Comparison of ENCODE assay signal across 8 cellular contexts in the genomic region with DNA sequence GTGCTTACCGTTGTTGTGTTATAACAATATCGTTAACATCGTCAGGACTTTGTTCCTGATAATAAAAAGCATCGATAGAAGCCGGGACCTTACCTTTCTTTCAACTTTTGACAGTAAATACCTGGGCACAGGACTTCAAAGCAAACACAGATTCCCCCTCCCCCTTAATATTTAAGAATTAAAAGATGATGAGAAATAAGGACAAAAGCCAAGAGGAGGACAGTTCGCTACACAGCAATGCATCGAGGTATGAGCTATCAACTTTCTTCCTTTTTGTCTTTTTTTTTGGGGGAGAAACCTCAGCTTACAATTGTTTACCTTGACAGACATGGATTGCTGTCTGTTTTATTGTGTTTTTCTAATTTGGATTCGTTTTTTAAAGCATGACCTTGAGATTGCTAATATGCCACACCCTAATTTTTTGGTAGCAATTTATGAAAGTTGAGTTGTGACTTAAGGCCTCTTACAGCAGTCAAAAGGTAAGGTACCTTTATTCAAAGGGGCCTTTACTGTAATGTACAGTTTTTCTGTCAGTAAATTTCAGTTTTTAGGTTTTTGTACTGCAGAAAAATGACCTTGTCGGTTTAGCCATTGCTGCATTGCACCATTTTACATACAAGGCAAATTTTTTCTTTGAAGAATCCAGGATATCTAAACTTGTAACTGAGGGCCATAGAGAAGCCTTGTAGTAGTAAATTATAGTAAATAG. TPM values are rescaled to one million over a fixed set of nuclear protein-coding genes. Genes with fewer than 3 reads are reported as not detected.
DNase-seq lines count a peak whose midpoint lies in the region; ATAC-seq and TF ChIP-seq lines count a peak whose summit lies in the region.

No MANE protein-coding gene starts in this region.

- no peak for TF ChIP-seq POLR2A in testis (IDR thresholded peaks at IDR 0.05)

- intact Hi-C loops in left cardiac atrium (cut with DNase I) (loop anchor here in 1 of 2 donors (2.0 kb wide), 1 partner anchor 18 kb away; no protein-coding TSS in a partner anchor), testis (cut with DNase I; ENCODE audit: low total_unique reads) (loop anchor here (5.0 kb wide), 1 partner anchor 94 kb away; no protein-coding TSS in a partner anchor), sciatic nerve (cut with DNase I) (no loop called here)

- peak overlapping the region; percentile 97 for H3K4me3 Mint-ChIP-seq in activated naive CD8-positive, alpha-beta T cell treated with anti-CD3 and anti-CD28 coated beads for 36 hours

- H3K27me3 ChIP-seq in right atrium auricular region (no peaks in the 10 kb centered on the region), testis (no peaks in the 10 kb centered on the region)

- TF ChIP-seq CTCF in right atrium auricular region (IDR thresholded peaks at IDR 0.05) (no peak), testis (IDR thresholded peaks at IDR 0.05) (no peak)

- H3K27me3 Mint-ChIP-seq in activated naive CD8-positive, alpha-beta T cell treated with anti-CD3 and anti-CD28 coated beads for 36 hours: peaks cover 7% of the 10 kb centered on the region

- H3K4me1 ChIP-seq in right atrium auricular region (peaks cover 0 to 61% of the 10 kb centered on the region in 2 donors), testis (peaks cover 23% of the 10 kb centered on the region)

- H3K4me1 Mint-ChIP-seq in activated naive CD8-positive, alpha-beta T cell treated with anti-CD3 and anti-CD28 coated beads for 36 hours: peaks cover 56% of the 10 kb centered on the region

- peak overlapping the region; percentile 92 to 97 for H3K27ac ChIP-seq in right atrium auricular region
- peak overlapping the region; percentile 91 to 98 for H3K27ac ChIP-seq in testis

- H3K9me3 ChIP-seq in right atrium auricular region (no peaks in the 10 kb centered on the region), testis (no peaks in the 10 kb centered on the region)

- H3K36me3 ChIP-seq in right atrium auricular region: peaks cover 7% of the 10 kb centered on the region
- no peaks in the 10 kb centered on the region for H3K36me3 ChIP-seq in testis (ENCODE audit: low read depth, missing control alignments)

- peaks cover 76% of the 10 kb centered on the region for H3K36me3 Mint-ChIP-seq in activated naive CD8-positive, alpha-beta T cell treated with anti-CD3 and anti-CD28 coated beads for 36 hours

- H3K4me3 ChIP-seq in right atrium auricular region (peak overlapping the region; percentile 60 to 62), testis (peak overlapping the region; percentile 43 to 63)

- no peak for ATAC-seq in left cardiac atrium
- no peak for ATAC-seq in sciatic nerve
- no peak for ATAC-seq in GM21786 (IDR thresholded peaks at IDR 0.05; ENCODE audit: unreplicated experiment)

- peak overlapping the region; percentile 100 for H3K27ac Mint-ChIP-seq in activated naive CD8-positive, alpha-beta T cell treated with anti-CD3 and anti-CD28 coated beads for 36 hours

- H3K9me3 Mint-ChIP-seq in activated naive CD8-positive, alpha-beta T cell treated with anti-CD3 and anti-CD28 coated beads for 36 hours: peaks cover 15% of the 10 kb centered on the region

- WGBS in testis, 2 donors: 0% methylated on average over 9 of the region's 9 CpGs

- no peak for DNase-seq in right atrium auricular region (ENCODE audit: low spot score)
- no peak for DNase-seq in left cardiac atrium
- no peak for DNase-seq in activated naive CD8-positive, alpha-beta T cell treated with anti-CD3 and anti-CD28 coated beads for 36 hours
- peak; percentile 76 for DNase-seq in kidney glomerular epithelial cell (lab: John Stamatoyannopoulos, UW)
- no peak for DNase-seq in testis
- no peak for DNase-seq in sciatic nerve (ENCODE audit: low spot score)
- no peak for DNase-seq in SKM-1 treated with dmso at 0.1 percent for 144 hours (lab: John Stamatoyannopoulos, UW; ENCODE audit: unreplicated experiment)

RNA-seq across cellular contexts. Expression of gene CHD2, which starts 1.1 kb away (rescaled TPM):
- total RNA-seq in right atrium auricular region: 10 to 100 TPM; 31.1 to 37.9 TPM
- 10 to 100 TPM; 59.8 to 63.2 TPM for total RNA-seq in left cardiac atrium
- 10 to 100 TPM; 92.8 to 95.7 TPM for total RNA-seq in activated naive CD8-positive, alpha-beta T cell treated with anti-CD3 and anti-CD28 coated beads for 36 hours
- 100 to 1,000 TPM; 113 to 129 TPM for total RNA-seq in testis
- polyA plus RNA-seq in testis (ENCODE audit: insufficient read depth, low read depth, low replicate concordance): 64.5 TPM
- 167 TPM for total RNA-seq in sciatic nerve
